In the genomic region with DNA sequence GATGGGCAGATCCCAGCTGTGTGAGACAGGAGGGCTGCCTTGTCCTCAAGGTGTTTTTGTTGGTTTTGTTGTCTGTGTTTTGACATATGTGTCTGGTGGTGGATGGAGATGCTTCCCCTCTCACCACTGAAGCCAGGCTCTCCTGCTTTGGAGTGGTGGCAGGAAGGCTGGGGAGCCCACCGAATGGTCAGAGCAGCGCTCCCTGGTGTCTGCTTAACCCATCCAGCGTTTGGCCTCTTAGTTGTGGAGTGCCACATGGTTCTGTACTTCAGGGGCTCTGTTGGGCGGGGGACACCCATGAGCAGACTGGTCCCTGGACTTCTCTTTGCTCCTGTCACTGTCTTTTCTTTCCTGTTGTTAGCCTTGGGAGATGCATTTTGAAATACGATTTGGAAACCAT, we compare ENCODE assay signal across 26 cellular contexts.
"Had no signal": no experiment of that assay in that cellular context is flagged by ENCODE, and none has a peak within 500 bp of the region (broad histone marks: within the 10 kb centered on the region; RNA-seq: fewer than 3 reads in every experiment).

No MANE protein-coding gene starts in this region.

- H2AFZ ChIP-seq: parathyroid adenoma had no signal

- ATAC-seq: right lobe of liver had no signal

- H3K9me3 ChIP-seq: esophagus muscularis mucosa, gastrocnemius medialis, heart right ventricle, left ventricle myocardium inferior, psoas muscle, right lobe of liver, spleen, stomach, thoracic aorta, transverse colon had no signal

- H3K9ac ChIP-seq: parathyroid adenoma had no signal

- H3K4me1 Mint-ChIP-seq: naive B cell had no signal

- H3K36me3 ChIP-seq: gastrocnemius medialis, right lobe of liver had no signal

- H3K27me3 ChIP-seq: esophagus muscularis mucosa, gastrocnemius medialis, heart right ventricle, right lobe of liver, spleen, stomach, transverse colon had no signal

- H3K4me3 Mint-ChIP-seq: naive B cell, nephron progenitor cell had no signal

- H3K27ac ChIP-seq: epithelial cell of prostate, esophagus muscularis mucosa, gastrocnemius medialis, heart right ventricle, left ventricle myocardium inferior, parathyroid adenoma, psoas muscle, right lobe of liver, stomach, thoracic aorta, transverse colon had no signal

- H3K9me3 Mint-ChIP-seq: naive B cell had no signal

- H3K79me2 ChIP-seq: parathyroid adenoma had no signal

- DNase-seq: effector memory CD4-positive, alpha-beta T cell; heart right ventricle; kidney; left cardiac atrium; left ventricle myocardium inferior; mesenchymal stem cell; midbrain; naive B cell; nephron progenitor cell; psoas muscle; retina; right lobe of liver; spleen; stimulated activated CD4-positive, alpha-beta T cell treated with anti-CD3 and anti-CD28 coated beads, Interleukin-15, amount 100 ng/mL, for 24 hours; stimulated activated CD4-positive, alpha-beta T cell treated with anti-CD3 and anti-CD28 coated beads, Interleukin-1b, Interleukin-23, amount 100 ng/mL, for 48 hours; stimulated activated CD4-positive, alpha-beta T cell treated with anti-CD3 and anti-CD28 coated beads, Interleukin-4, amount 100 ng/mL, for 4 hours; stimulated activated naive CD4-positive, alpha-beta T cell; stomach; substantia nigra; transverse colon had no signal

- H3K4me3 ChIP-seq: esophagus muscularis mucosa, gastrocnemius medialis, heart right ventricle, left ventricle myocardium inferior, lung, psoas muscle, right lobe of liver, spleen, stomach, thoracic aorta, transverse colon had no signal

- H3K27ac Mint-ChIP-seq: nephron progenitor cell had no signal

- H3K4me1 ChIP-seq: esophagus muscularis mucosa, gastrocnemius medialis, heart right ventricle, left ventricle myocardium inferior, parathyroid adenoma, psoas muscle, right lobe of liver, spleen, stomach, transverse colon had no signal

- H3K27me3 Mint-ChIP-seq: naive B cell had no signal
